In genomic region chr13:52849727-52850395, GRCh38 we compare ENCODE assay signal across 11 cellular contexts. TPM values are rescaled to one million over a fixed set of nuclear protein-coding genes. Genes with fewer than 3 reads are reported as not detected.
DNase-seq lines count a peak whose midpoint lies in the region; ATAC-seq, FAIRE-seq and TF ChIP-seq lines count a peak whose summit lies in the region.
"Had no signal": no experiment of that assay in that cellular context is flagged by ENCODE, and none has a peak within 500 bp of the region (broad histone marks: within the 10 kb centered on the region; RNA-seq: fewer than 3 reads in every experiment).

No MANE protein-coding gene starts in this region.

- TF ChIP-seq EP300 in GM12878 (IDR thresholded peaks at IDR 0.05; ENCODE audit: borderline replicate concordance in 1 of 2, control insufficient read depth in 1 of 2, low read depth in 2 of 2, low read length in 2 of 2) = no peak

- POLR2A ChIA-PET in GM12878 (lab: Charles Lee) = no interaction called here

- H3K4me3 ChIP-seq in HUES48 (ENCODE audit: low read depth, low read length) = peak overlapping the region; percentile 77
- H3K4me3 ChIP-seq in GM12878 = peak overlapping the region; percentile 58; the same call in 1 of the 2 replicates
- no peak overlapping the region for H3K4me3 ChIP-seq in neural progenitor cell

- intact Hi-C loops in GM12878 (cut with micrococcal nuclease; ENCODE audit: unreplicated experiment) = loop anchor here (10.0 kb wide), 1 partner anchor 305 kb away; no protein-coding TSS in a partner anchor

- no TSS peak for BruUV-seq in GM12878 (replicated peaks; lab: Mats Ljungman, UMichigan)

- in situ Hi-C loops in GM12878 (cut with MboI) = no loop called here

- no peak overlapping the region for H2AFZ ChIP-seq in GM12878 (ENCODE audit: control insufficient read depth, low read depth, low read length)
- no peak overlapping the region for H2AFZ ChIP-seq in neural progenitor cell (replicated peaks)

- H3K4me2 ChIP-seq in GM12878 (ENCODE audit: control insufficient read depth, insufficient read depth) (peak overlapping the region; percentile 96), neural progenitor cell (peak overlapping the region; percentile 95)

- H3K9me3 ChIP-seq in HUES48 (ENCODE audit: control insufficient read depth, insufficient read depth, low read length) (no peaks in the 10 kb centered on the region), GM12878 (replicated peaks; ENCODE audit: control insufficient read depth, insufficient read depth, low read length) (peaks cover 27% of the 10 kb centered on the region; the same call in 2 of the 3 replicates), neural progenitor cell (ENCODE audit: low read depth) (no peaks in the 10 kb centered on the region)
- H3K9me3 ChIP-seq: body of pancreas had no signal

- ATAC-seq in GM12878 = no peak

- peaks cover 48% of the 10 kb centered on the region for H3K4me1 Mint-ChIP-seq in neural progenitor cell

- H3K27me3 Mint-ChIP-seq in neural progenitor cell (ENCODE audit: insufficient read depth, low read depth) = peaks cover 47% of the 10 kb centered on the region

- 51% methylated on average over 19 of the region's 19 CpGs for WGBS in GM12878 (ENCODE audit: insufficient coverage, insufficient replicate concordance, low lambda C conversion rate, missing lambda C conversion rate)

- peak overlapping the region; percentile 70 for H3K27ac Mint-ChIP-seq in neural progenitor cell

- H3K4me1 ChIP-seq in HUES48 (ENCODE audit: control insufficient read depth, insufficient read depth, low read length) = peaks cover 33% of the 10 kb centered on the region
- peaks cover 21% of the 10 kb centered on the region for H3K4me1 ChIP-seq in GM12878 (ENCODE audit: control insufficient read depth, insufficient read depth, low read length)
- peaks cover 24% of the 10 kb centered on the region for H3K4me1 ChIP-seq in neural progenitor cell

- FAIRE-seq in GM12878 (lab: Jason Lieb, UNC) (no peak), GM19239 (lab: Jason Lieb, UNC) (no peak)

- H3K36me3 Mint-ChIP-seq in neural progenitor cell = peaks cover 2% of the 10 kb centered on the region

- H4K20me1 ChIP-seq in GM12878 (ENCODE audit: control insufficient read depth, insufficient read depth) (no peaks in the 10 kb centered on the region), neural progenitor cell (ENCODE audit: low read depth) (peaks cover 76% of the 10 kb centered on the region)

- H3K27me3 ChIP-seq in HUES48 (ENCODE audit: control insufficient read depth, insufficient read depth, low read length) = peaks cover 53% of the 10 kb centered on the region
- peaks cover 1 to 3% of the 10 kb centered on the region in 2 experiments for H3K27me3 ChIP-seq in GM12878 (replicated peaks in 1 of 2; ENCODE audit: control insufficient read depth in 2 of 2, insufficient read depth in 2 of 2, low read length in 1 of 2)
- H3K27me3 ChIP-seq in neural progenitor cell = peaks cover 95% of the 10 kb centered on the region

- no peak for TF ChIP-seq RAD21 in GM12878 (IDR thresholded peaks at IDR 0.05; ENCODE audit: insufficient read depth, low read depth, low read length)

- H3K27ac ChIP-seq in HUES48 (ENCODE audit: low read depth, low read length) (no peak overlapping the region), GM12878 (ENCODE audit: control insufficient read depth, insufficient read depth) (no peak overlapping the region), neural progenitor cell (no peak overlapping the region)

- H3K4me3 Mint-ChIP-seq in neural progenitor cell = peak overlapping the region; percentile 92

- H3K9ac ChIP-seq in HUES48 (ENCODE audit: low read depth, low read length) (no peak overlapping the region), GM12878 (ENCODE audit: control insufficient read depth, insufficient read depth, low read length) (no peak overlapping the region), neural progenitor cell (no peak overlapping the region)

- H3K79me2 ChIP-seq in GM12878 (ENCODE audit: control insufficient read depth, insufficient read depth, low read length) (no peaks in the 10 kb centered on the region), neural progenitor cell (ENCODE audit: low read depth) (no peaks in the 10 kb centered on the region)

- peaks cover under 1% of the 10 kb centered on the region for H3K9me3 Mint-ChIP-seq in neural progenitor cell

- RAD21 ChIA-PET in GM12878 (lab: Charles Lee; ENCODE audit: unreplicated experiment) = interaction anchor here (1.2 kb wide), 1 partner anchor 185 kb away, joined by 3 read pairs; no protein-coding TSS in a partner anchor

- SMC1A ChIA-PET in GM12878 (lab: Charles Lee; ENCODE audit: uncharacterized antibody, unreplicated experiment) = no interaction called here

- H3F3A ChIP-seq in neural progenitor cell (ENCODE audit: low read depth) = peaks cover 42% of the 10 kb centered on the region

- no peak for TF ChIP-seq CTCF in GM12878 (IDR thresholded peaks at IDR 0.05 in 2 of 3, conservative IDR thresholded peaks at IDR 0.05 in 1 of 3; ENCODE audit: control insufficient read depth in 2 of 3, extremely low read depth in 1 of 3, insufficient read depth in 1 of 3, low read depth in 3 of 3, low read length in 3 of 3)
- TF ChIP-seq CTCF in neural progenitor cell (IDR thresholded peaks at IDR 0.05) = no peak

- no peak for TF ChIP-seq POLR2A in GM12878 (IDR thresholded peaks at IDR 0.05; ENCODE audit: low read depth, low read length)

- DNase-seq in NCI-H1105 treated with DMSO at 0.1 percent for 48 hours (lab: John Stamatoyannopoulos, UW) = peak; percentile 34
- no peak for DNase-seq in NCI-H1105 (lab: John Stamatoyannopoulos, UW)
- no peak for DNase-seq in GM12878 (ENCODE audit: low read depth, low spot score)
- DNase-seq in neural progenitor cell (ENCODE audit: low spot score) = peak; percentile 40
- DNase-seq in NK-92 treated with Interleukin-12 subunit alpha and Interleukin-12 subunit beta, amount 100 ng/mL, for 24 hours (lab: John Stamatoyannopoulos, UW) = no peak
- DNase-seq in stimulated activated CD4-positive, alpha-beta T cell treated with anti-CD3 and anti-CD28 coated beads, Interleukin-15, amount 100 ng/mL, for 24 hours = no peak
- no peak for DNase-seq in GM19239 (ENCODE audit: insufficient read length, low spot score)

- H3K36me3 ChIP-seq in HUES48 (ENCODE audit: control insufficient read depth, insufficient read depth, low read length) = no peaks in the 10 kb centered on the region
- H3K36me3 ChIP-seq in GM12878 (ENCODE audit: control insufficient read depth in 2 of 2, insufficient read depth in 2 of 2, low read length in 1 of 2) = no peaks in the 10 kb centered on the region; a peak in 1 of 4 replicates
- no peaks in the 10 kb centered on the region for H3K36me3 ChIP-seq in neural progenitor cell

- CTCF ChIA-PET in GM12878 (lab: Yijun Ruan, JAX) = no interaction called here

TF ChIP-seq in GM12878, 131 proteins besides CTCF, POLR2A, EP300 and RAD21 (continues in another document):
- TF ChIP-seq ELK1 (IDR thresholded peaks at IDR 0.05; ENCODE audit: low read depth, low read length) (no peak), SREBF2 (IDR thresholded peaks at IDR 0.05; ENCODE audit: low read length) (no peak), STAT1 (conservative IDR thresholded peaks at IDR 0.05) (no peak), YY1 (IDR thresholded peaks at IDR 0.05; ENCODE audit: low read depth, low read length) (no peak), TARDBP (IDR thresholded peaks at IDR 0.05; ENCODE audit: borderline replicate concordance) (no peak), PML (IDR thresholded peaks at IDR 0.05; ENCODE audit: low read length) (no peak), ZNF274 (IDR thresholded peaks at IDR 0.05; ENCODE audit: insufficient read depth, insufficient read length) (no peak), JUND (IDR thresholded peaks at IDR 0.05; ENCODE audit: low read depth, low read length) (no peak), FOS (IDR thresholded peaks at IDR 0.05; ENCODE audit: borderline replicate concordance, extremely low read depth, insufficient read length) (no peak), HCFC1 (IDR thresholded peaks at IDR 0.05; ENCODE audit: low read length) (no peak), E2F4 (IDR thresholded peaks at IDR 0.05; ENCODE audit: low read depth, low read length) (no peak)

RNA-seq across cellular contexts. Expression of gene PCDH8, which starts 1.4 kb away (rescaled TPM):
- not detected in 2 replicates for total RNA-seq in GM12878 (2013; cell fraction: nucleolus; rRNA removed)
- total RNA-seq in GM12878 (2014; rRNA removed) (0.38 and 0.62 TPM in 2 replicates), GM12878 (2014; rRNA removed; fragmentation: Illumina TruSeq; extraction: Trizol) (0.41 and 0.45 TPM in 2 replicates), GM12878 (2021) (0.16 and 0.31 TPM in 2 replicates), neural progenitor cell (ENCODE audit: low replicate concordance) (0.52 and 1.1 TPM in 2 replicates)
- not detected for polyA plus RNA-seq in GM12878 (2011; ENCODE audit: low read depth)
- polyA plus RNA-seq in GM12878 (2011; rRNA removed) (not detected in 2 replicates), GM12878 (2014; fragmentation: Illumina TruSeq; extraction: Trizol) (0.72 and 0.86 TPM in 2 replicates), GM12878 (2014; fragmentation: Nextera tagmentation; extraction: Ambion mirVana) (under 1 TPM; 0.03 to 0.22 TPM), GM12878 (2014; rRNA removed) (0.11 and 0.86 TPM in 2 replicates), GM12878 (2016; fragmentation: Nextera tagmentation; extraction: Ambion mirVana) (under 1 TPM; 0.15 to 0.84 TPM)
- polyA plus RNA-seq in GM12878 (2011; cell fraction: cytosol; rRNA removed) = not detected in 2 replicates
- polyA plus RNA-seq in GM12878 (2011; cell fraction: nucleus; rRNA removed) = 0.15 TPM in 1 of 2 replicates, not detected in the other
- polyA plus RNA-seq in GM12878 (2012) = 0.03 TPM in 1 of 2 replicates, not detected in the other
- not detected in 2 replicates for polyA minus RNA-seq in GM12878 (2011; rRNA and poly(A)+ RNA removed)
- not detected in 2 replicates for polyA minus RNA-seq in GM12878 (2011; cell fraction: cytosol; rRNA and poly(A)+ RNA removed)
- not detected in 2 replicates for polyA minus RNA-seq in GM12878 (2011; cell fraction: nucleus; rRNA and poly(A)+ RNA removed)
- total RNA-seq: body of pancreas, fibroblast of villous mesenchyme, mononuclear cell had no signal

Comparison
In these comparisons a context has a peak if more than half of its experiments do, and no peak if none do; other contexts are left out.
1. DNase-seq: peak in NCI-H1105 treated with DMSO at 0.1 percent for 48 hours (single experiment) and neural progenitor cell (single experiment); none in NCI-H1105 (single experiment), GM12878 (single experiment), NK-92 treated with Interleukin-12 subunit alpha and Interleukin-12 subunit beta, amount 100 ng/mL, for 24 hours (single experiment), stimulated activated CD4-positive, alpha-beta T cell treated with anti-CD3 and anti-CD28 coated beads, Interleukin-15, amount 100 ng/mL, for 24 hours (single experiment) and GM19239 (single experiment).